ENCODE assay signal across 19 cellular contexts in genomic region chr6:163323719-163324118, GRCh38.
"Had no signal": no experiment of that assay in that cellular context is flagged by ENCODE, and none has a peak within 500 bp of the region (broad histone marks: within the 10 kb centered on the region; RNA-seq: fewer than 3 reads in every experiment).

No MANE protein-coding gene starts in this region.

- H3K27ac Mint-ChIP-seq: activated CD4-positive, alpha-beta memory T cell treated with anti-CD3 and anti-CD28 coated beads, Interleukin-2, amount 10 ng/mL, durations not matched to agents 7 days and 5 days; activated naive CD4-positive, alpha-beta T cell treated with anti-CD3 and anti-CD28 coated beads, Interleukin-2, amount 50 U/mL, for 24 hours; dendritic cell treated with granulocyte-macrophage colony-stimulating factor and Interleukin-4, amounts not matched to agents 40 ng/mL and 50 ng/mL, for 4 days; effector memory CD8-positive, alpha-beta T cell; natural killer cell; T-helper 1 cell treated with Interleukin-12 subunit alpha and Interleukin-12 subunit beta and Interleukin-4 antibody, amounts not matched to agents 30 μg/mL and 1 μg/mL, for 36 hours; WTC11 had no signal

- H3K9me3 ChIP-seq: thoracic aorta had no signal

- H3K36me3 Mint-ChIP-seq: activated naive CD4-positive, alpha-beta T cell treated with anti-CD3 and anti-CD28 coated beads, Interleukin-2, amount 50 U/mL, for 24 hours; natural killer cell; WTC11 had no signal

- H3K9me3 Mint-ChIP-seq: activated CD4-positive, alpha-beta memory T cell treated with anti-CD3 and anti-CD28 coated beads, Interleukin-2, amount 10 ng/mL, durations not matched to agents 7 days and 5 days; activated naive CD4-positive, alpha-beta T cell treated with anti-CD3 and anti-CD28 coated beads, Interleukin-2, amount 50 U/mL, for 24 hours; activated T-cell treated with anti-CD3 and anti-CD28 coated beads, Interleukin-2, amount 50 U/mL, for 4 hours; effector memory CD8-positive, alpha-beta T cell; natural killer cell; T-helper 1 cell treated with Interleukin-12 subunit alpha and Interleukin-12 subunit beta and Interleukin-4 antibody, amounts not matched to agents 30 μg/mL and 1 μg/mL, for 36 hours had no signal

- H3K27ac ChIP-seq: brain microvascular endothelial cell, foreskin keratinocyte, thoracic aorta had no signal

- H3K4me1 Mint-ChIP-seq: activated CD4-positive, alpha-beta memory T cell treated with anti-CD3 and anti-CD28 coated beads, Interleukin-2, amount 10 ng/mL, durations not matched to agents 7 days and 5 days; activated naive CD4-positive, alpha-beta T cell treated with anti-CD3 and anti-CD28 coated beads, Interleukin-2, amount 50 U/mL, for 24 hours had no signal

- H3K4me3 ChIP-seq: thoracic aorta had no signal

- H3K36me3 ChIP-seq: brain microvascular endothelial cell, thoracic aorta had no signal

- H3K4me3 Mint-ChIP-seq: activated CD4-positive, alpha-beta memory T cell treated with anti-CD3 and anti-CD28 coated beads, Interleukin-2, amount 10 ng/mL, durations not matched to agents 7 days and 5 days; activated naive CD4-positive, alpha-beta T cell treated with anti-CD3 and anti-CD28 coated beads, Interleukin-2, amount 50 U/mL, for 24 hours; activated T-cell treated with anti-CD3 and anti-CD28 coated beads, Interleukin-2, amount 50 U/mL, for 4 hours; dendritic cell treated with granulocyte-macrophage colony-stimulating factor and Interleukin-4, amounts not matched to agents 40 ng/mL and 50 ng/mL, for 4 days; effector memory CD8-positive, alpha-beta T cell; natural killer cell; T-helper 1 cell treated with Interleukin-12 subunit alpha and Interleukin-12 subunit beta and Interleukin-4 antibody, amounts not matched to agents 30 μg/mL and 1 μg/mL, for 36 hours; WTC11 had no signal

- DNase-seq: activated CD4-positive, alpha-beta memory T cell treated with anti-CD3 and anti-CD28 coated beads, Interleukin-2, amount 10 ng/mL, durations not matched to agents 7 days and 5 days; activated CD4-positive, alpha-beta T cell treated with anti-CD3 and anti-CD28 coated beads for 4 hours; activated effector memory CD4-positive, alpha-beta T cell treated with anti-CD3 and anti-CD28 coated beads, Interleukin-2, amount 50 U/mL, for 16 hours; activated T-cell treated with anti-CD3 and anti-CD28 coated beads, Interleukin-2, amount 50 U/mL, for 4 hours; brain microvascular endothelial cell; cerebellar nuclear complex; effector memory CD8-positive, alpha-beta T cell; foreskin keratinocyte; left colon; mammary epithelial cell; natural killer cell; small intestine; stimulated activated CD4-positive, alpha-beta T cell treated with anti-CD3 and anti-CD28 coated beads, Interleukin-4, amount 100 ng/mL, for 4 hours; stimulated activated naive CD8-positive, alpha-beta T cell treated with anti-CD3 and anti-CD28 coated beads, Interleukin-15, Interleukin-2, amounts not matched to agents 100 U/mL and 50 U/mL, for 24 hours had no signal

- H3K4me1 ChIP-seq: foreskin keratinocyte had no signal

- ATAC-seq: activated T-cell treated with anti-CD3 and anti-CD28 coated beads, Interleukin-2, amount 50 U/mL, for 4 hours; effector memory CD8-positive, alpha-beta T cell; foreskin keratinocyte; left colon; natural killer cell; stimulated activated naive CD8-positive, alpha-beta T cell treated with anti-CD3 and anti-CD28 coated beads, Interleukin-15, Interleukin-2, amounts not matched to agents 100 U/mL and 50 U/mL, for 24 hours; WTC11 had no signal

- H3K27me3 ChIP-seq: brain microvascular endothelial cell, foreskin keratinocyte had no signal
